In genomic region chr4:20700007-20700761, GRCh38 we compare ENCODE assay signal across 8 cellular contexts. TPM values are rescaled to one million over a fixed set of nuclear protein-coding genes. Genes with fewer than 3 reads are reported as not detected.
A peak's percentile ranks its signal among the peaks of the same experiment; 100 is the strongest.
DNase-seq lines count a peak whose midpoint lies in the region; ATAC-seq and TF ChIP-seq lines count a peak whose summit lies in the region.

Gene PACRGL, plus strand, starts transcription at chr4:20700458. Its CDS starts 4,024 bp downstream, at chr4:20704482.

- H3K9me3 ChIP-seq in T-helper 17 cell (ENCODE audit: control insufficient read depth, low read length, poor library complexity, severe bottlenecking) = no peaks in the 10 kb centered on the region
- H3K9me3 ChIP-seq in left ventricle myocardium inferior (replicated peaks) = no peaks in the 10 kb centered on the region

- no peaks in the 10 kb centered on the region for H3K27me3 ChIP-seq in left ventricle myocardium inferior (ENCODE audit: low read depth)

- H3K27ac Mint-ChIP-seq in T-helper 17 cell (peak within 1 kb of the TSS; percentile 94), progenitor cell of endocrine pancreas (peak within 1 kb of the TSS; percentile 98)

- peak within 1 kb of the TSS; percentile 90 for H3K4me3 ChIP-seq in left ventricle myocardium inferior

- ATAC-seq in HG02885 (IDR thresholded peaks at IDR 0.05; ENCODE audit: poor library complexity, unreplicated experiment) (peak; percentile 100), T-helper 17 cell (peak; percentile 98)

- H3K36me3 Mint-ChIP-seq in T-helper 17 cell (ENCODE audit: low read depth) (no peaks in the 10 kb centered on the region), progenitor cell of endocrine pancreas (ENCODE audit: insufficient read depth) (peaks cover 6% of the 10 kb centered on the region)

- H3K27ac ChIP-seq in left ventricle myocardium inferior (replicated peaks) = peak within 1 kb of the TSS; percentile 79

- peak; percentile 89 for DNase-seq in NCI-H1694 treated with DMSO at 0.1 percent for 48 hours (lab: John Stamatoyannopoulos, UW)
- DNase-seq in T-helper 17 cell = peak; percentile 80 to 88 (median 83)
- DNase-seq in amygdala (lab: John Stamatoyannopoulos, UW) = peak; percentile 41 to 96 (median 86)
- DNase-seq in left ventricle myocardium inferior = peak; percentile 93
- peak; percentile 78 for DNase-seq in progenitor cell of endocrine pancreas (ENCODE audit: low spot score, unreplicated experiment)
- DNase-seq in ureter (ENCODE audit: low spot score) = peak; percentile 94

- H3K4me1 Mint-ChIP-seq in T-helper 17 cell (peaks cover 26% of the 10 kb centered on the region), progenitor cell of endocrine pancreas (ENCODE audit: low read depth) (peaks cover 16% of the 10 kb centered on the region)

- peaks cover 11% of the 10 kb centered on the region for H3K36me3 ChIP-seq in left ventricle myocardium inferior

- TF ChIP-seq POLR2A in GM15510 (IDR thresholded peaks at IDR 0.05; ENCODE audit: borderline replicate concordance, extremely low read depth, insufficient read length) = peak; percentile 66

- intact Hi-C loops in left ventricle myocardium inferior (cut with micrococcal nuclease) = no loop called here

- TF ChIP-seq CTCF in left ventricle myocardium inferior (IDR thresholded peaks at IDR 0.05; ENCODE audit: borderline replicate concordance) = no peak
- no peak for TF ChIP-seq CTCF in progenitor cell of endocrine pancreas (IDR thresholded peaks at IDR 0.05; ENCODE audit: unreplicated experiment)

- H3K4me1 ChIP-seq in left ventricle myocardium inferior = peaks cover 32% of the 10 kb centered on the region

- H3K4me3 Mint-ChIP-seq in T-helper 17 cell = peak within 1 kb of the TSS; percentile 93
- peak within 1 kb of the TSS; percentile 94 for H3K4me3 Mint-ChIP-seq in progenitor cell of endocrine pancreas (ENCODE audit: low read depth)

- no peaks in the 10 kb centered on the region for H3K9me3 Mint-ChIP-seq in progenitor cell of endocrine pancreas (ENCODE audit: low read depth)

- peaks cover 5% of the 10 kb centered on the region for H3K27me3 Mint-ChIP-seq in T-helper 17 cell
- H3K27me3 Mint-ChIP-seq in progenitor cell of endocrine pancreas = peaks cover 3% of the 10 kb centered on the region

RNA-seq across cellular contexts. Expression of gene PACRGL, which starts in this region (rescaled TPM):
- 10 to 100 TPM; 13.0 to 13.2 TPM for total RNA-seq in T-helper 17 cell
- total RNA-seq in left ventricle myocardium inferior = 9.8 TPM
- 32.8 and 37.6 TPM in 2 replicates for total RNA-seq in progenitor cell of endocrine pancreas
- total RNA-seq in ureter = 36.9 TPM

Comparison
In these comparisons a context has a peak if more than half of its experiments do, and no peak if none do; other contexts are left out.
1. Peak in every context shown above with its lines: DNase-seq, ATAC-seq, H3K4me3 ChIP-seq and H3K27ac ChIP-seq.